8 cellular contexts compared by ENCODE assay signal in the genomic region with DNA sequence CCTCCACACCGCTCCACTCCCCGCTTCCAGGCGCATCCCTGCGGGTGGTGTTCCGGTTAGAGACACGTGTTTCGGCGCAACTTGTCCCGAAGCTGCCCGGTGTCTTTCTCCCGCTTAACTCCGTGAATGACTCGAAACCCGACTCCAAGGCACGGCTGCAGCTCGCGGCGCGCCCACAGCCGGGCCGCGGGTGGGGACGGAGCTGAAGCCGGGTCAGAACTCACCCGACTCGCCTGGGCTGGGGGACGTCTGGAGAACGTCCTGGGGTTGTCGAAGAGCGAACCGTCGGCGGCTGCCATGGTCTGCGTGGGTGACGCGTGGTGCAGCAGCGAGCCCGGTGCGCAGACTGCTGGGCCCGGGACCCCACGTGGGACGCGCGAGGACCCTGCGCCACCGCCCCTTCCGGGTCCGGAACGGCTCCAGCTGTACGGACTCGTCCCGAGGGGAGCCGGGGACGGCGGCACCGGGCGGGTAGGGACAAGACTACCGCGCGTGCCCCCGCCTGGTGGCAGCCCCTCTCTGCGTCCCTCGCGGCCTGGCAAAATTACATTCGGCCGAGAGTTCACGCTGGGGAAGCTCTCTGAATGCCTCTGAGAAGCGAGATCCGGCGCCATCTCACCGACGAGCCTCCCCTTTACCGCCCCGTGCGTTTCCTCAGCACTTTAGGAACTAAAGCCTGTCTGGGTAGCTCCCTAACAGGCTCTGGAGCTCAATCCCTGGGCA. TPM values are rescaled to one million over a fixed set of nuclear protein-coding genes. Genes with fewer than 3 reads are reported as not detected.
DNase-seq lines count a peak whose midpoint lies in the region; ATAC-seq and TF ChIP-seq lines count a peak whose summit lies in the region.

A gene (minus strand): TSS at position 348 of the 723 bp plus-strand sequence. CDS start 49 bp downstream, at position 299.

- H3K4me3 ChIP-seq in coronary artery = peak within 1 kb of the TSS; percentile 100

- no peak for TF ChIP-seq CTCF in coronary artery (IDR thresholded peaks at IDR 0.05)

- peak; percentile 85 for DNase-seq in AG08395 (ENCODE audit: low spot score)
- peak; percentile 65 for DNase-seq in NCI-H460 (ENCODE audit: extremely low read depth, low read depth)
- peak; percentile 86 for DNase-seq in activated CD4-positive, alpha-beta T cell treated with anti-CD3 and anti-CD28 coated beads, Interleukin-2, amount 10 ng/mL, durations not matched to agents 7 days and 5 days
- peak; percentile 86 for DNase-seq in coronary artery (ENCODE audit: low spot score)
- peak; percentile 89 for DNase-seq in left lobe of liver (ENCODE audit: low spot score)
- peak; percentile 87 for DNase-seq in stimulated activated CD4-positive, alpha-beta T cell treated with anti-CD3 and anti-CD28 coated beads, Interleukin-1b, Interleukin-23, amount 100 ng/mL, for 48 hours

- CTCF ChIA-PET in activated CD4-positive, alpha-beta T cell treated with anti-CD3 and anti-CD28 coated beads, Interleukin-2, amount 10 ng/mL, durations not matched to agents 7 days and 5 days (lab: Charles Lee) = interaction anchor here (0.5 to 2.3 kb wide), 11 partner anchors 9 to 949 kb away, joined by 3 to 12 read pairs (median 4); a partner anchor contains a TSS

- H3K27me3 Mint-ChIP-seq in activated CD4-positive, alpha-beta T cell treated with anti-CD3 and anti-CD28 coated beads, Interleukin-2, amount 10 ng/mL, durations not matched to agents 7 days and 5 days = no peaks in the 10 kb centered on the region

- ATAC-seq in GM18868 (IDR thresholded peaks at IDR 0.05; ENCODE audit: unreplicated experiment) (peak; percentile 79), HG03108 (IDR thresholded peaks at IDR 0.05; ENCODE audit: unreplicated experiment) (peak; percentile 73), left lobe of liver (peak; percentile 94)

- H3K27ac Mint-ChIP-seq in activated CD4-positive, alpha-beta T cell treated with anti-CD3 and anti-CD28 coated beads, Interleukin-2, amount 10 ng/mL, durations not matched to agents 7 days and 5 days = peak within 1 kb of the TSS; percentile 92

- H3K4me1 Mint-ChIP-seq in activated CD4-positive, alpha-beta T cell treated with anti-CD3 and anti-CD28 coated beads, Interleukin-2, amount 10 ng/mL, durations not matched to agents 7 days and 5 days = peaks cover 47% of the 10 kb centered on the region

- H3K4me3 Mint-ChIP-seq in activated CD4-positive, alpha-beta T cell treated with anti-CD3 and anti-CD28 coated beads, Interleukin-2, amount 10 ng/mL, durations not matched to agents 7 days and 5 days = peak within 1 kb of the TSS; percentile 88

- no peaks in the 10 kb centered on the region for H3K9me3 Mint-ChIP-seq in activated CD4-positive, alpha-beta T cell treated with anti-CD3 and anti-CD28 coated beads, Interleukin-2, amount 10 ng/mL, durations not matched to agents 7 days and 5 days

- POLR2A ChIA-PET in activated CD4-positive, alpha-beta T cell treated with anti-CD3 and anti-CD28 coated beads, Interleukin-2, amount 10 ng/mL, durations not matched to agents 7 days and 5 days (lab: Charles Lee) = no interaction called here

- H3K36me3 Mint-ChIP-seq in activated CD4-positive, alpha-beta T cell treated with anti-CD3 and anti-CD28 coated beads, Interleukin-2, amount 10 ng/mL, durations not matched to agents 7 days and 5 days (ENCODE audit: low read depth) = peaks cover 13% of the 10 kb centered on the region

- H3K27ac ChIP-seq in coronary artery = peak within 1 kb of the TSS; percentile 91 to 99

RNA-seq across cellular contexts. Expression of the gene that starts here (rescaled TPM):
- 30.9 and 33.8 TPM in 2 replicates for total RNA-seq in NCI-H460 (2014; rRNA removed; shearing (Covaris generic))
- polyA plus RNA-seq in NCI-H460 (2014; cell fraction: nucleus; rRNA removed) = 34.5 and 37.4 TPM in 2 replicates
- 10 to 100 TPM; 12.4 to 13.2 TPM for total RNA-seq in activated CD4-positive, alpha-beta T cell treated with anti-CD3 and anti-CD28 coated beads, Interleukin-2, amount 10 ng/mL, durations not matched to agents 7 days and 5 days
- total RNA-seq in left lobe of liver = 7.7 TPM

Comparison
In these comparisons a context has a peak if more than half of its experiments do, and no peak if none do; other contexts are left out.
1. Peak in every context shown above with its lines: DNase-seq, ATAC-seq, H3K4me3 ChIP-seq and H3K27ac ChIP-seq.